8 cellular contexts compared by ENCODE assay signal in genomic region chr11:66081505-66081904, GRCh38. TPM values are rescaled to one million over a fixed set of nuclear protein-coding genes. Genes with fewer than 3 reads are reported as not detected.
DNase-seq lines count a peak whose midpoint lies in the region; ATAC-seq and TF ChIP-seq lines count a peak whose summit lies in the region.

No MANE protein-coding gene starts in this region.

- H3K9me3 ChIP-seq in colonic mucosa (no peaks in the 10 kb centered on the region), MG63 (no peaks in the 10 kb centered on the region)
- no peaks in the 10 kb centered on the region for H3K9me3 ChIP-seq in naive thymus-derived CD4-positive, alpha-beta T cell (ENCODE audit: control insufficient read depth in 2 of 3, low read length in 3 of 3)

- H3K4me1 Mint-ChIP-seq in CD14-positive monocyte = peaks cover 58% of the 10 kb centered on the region
- peaks cover 62 to 98% (median 86%) of the 10 kb centered on the region in 7 donors for H3K4me1 Mint-ChIP-seq in naive thymus-derived CD4-positive, alpha-beta T cell

- peak; percentile 79 for DNase-seq in CD14-positive monocyte (ENCODE audit: low spot score)
- peak; percentile 23 for DNase-seq in NCI-H1048 (lab: John Stamatoyannopoulos, UW)
- DNase-seq in activated CD4-positive, alpha-beta T cell treated with anti-CD3 and anti-CD28 coated beads for 1 hour = peak; percentile 57
- DNase-seq in colonic mucosa = peak; percentile 64
- peak; percentile 38 to 91 (median 86) for DNase-seq in naive thymus-derived CD4-positive, alpha-beta T cell
- no peak for DNase-seq in MG63
- DNase-seq in AG08396 (ENCODE audit: low spot score) = no peak

- H3K27me3 ChIP-seq in colonic mucosa = no peaks in the 10 kb centered on the region
- no peaks in the 10 kb centered on the region for H3K27me3 ChIP-seq in naive thymus-derived CD4-positive, alpha-beta T cell (ENCODE audit: control insufficient read depth in 2 of 2, insufficient read depth in 2 of 2, low read length in 2 of 2)
- no peaks in the 10 kb centered on the region for H3K27me3 ChIP-seq in MG63

- peak overlapping the region; percentile 89 to 99 (median 96) for H3K27ac Mint-ChIP-seq in CD14-positive monocyte
- H3K27ac Mint-ChIP-seq in naive thymus-derived CD4-positive, alpha-beta T cell = peak overlapping the region; percentile 93 to 100 (median 98)

- H3K4me1 ChIP-seq in colonic mucosa = peaks cover 27% of the 10 kb centered on the region
- peaks cover 56 to 77% of the 10 kb centered on the region in 2 donors for H3K4me1 ChIP-seq in naive thymus-derived CD4-positive, alpha-beta T cell (ENCODE audit: control insufficient read depth in 2 of 2, insufficient read depth in 2 of 2, low read length in 2 of 2)

- peak overlapping the region; percentile 75 to 89 for H3K4me3 Mint-ChIP-seq in CD14-positive monocyte
- H3K4me3 Mint-ChIP-seq in naive thymus-derived CD4-positive, alpha-beta T cell = peak overlapping the region; percentile 61 to 95 (median 89)

- H3K4me3 ChIP-seq in colonic mucosa = no peak overlapping the region
- peak overlapping the region; percentile 38 for H3K4me3 ChIP-seq in naive thymus-derived CD4-positive, alpha-beta T cell (ENCODE audit: low read length)
- no peak overlapping the region for H3K4me3 ChIP-seq in MG63

- TF ChIP-seq CTCF in CD14-positive monocyte (IDR thresholded peaks at IDR 0.05) = no peak
- TF ChIP-seq CTCF in colonic mucosa (IDR thresholded peaks at IDR 0.05) = no peak

- peaks cover 0 to 3% (median 1%) of the 10 kb centered on the region in 3 donors for H3K27me3 Mint-ChIP-seq in CD14-positive monocyte (ENCODE audit: low read depth in 3 of 3)
- no peaks in the 10 kb centered on the region for H3K27me3 Mint-ChIP-seq in naive thymus-derived CD4-positive, alpha-beta T cell

- no peaks in the 10 kb centered on the region for H3K36me3 ChIP-seq in colonic mucosa
- H3K36me3 ChIP-seq in naive thymus-derived CD4-positive, alpha-beta T cell (ENCODE audit: control insufficient read depth in 2 of 3, insufficient read depth in 3 of 3, low read length in 3 of 3) = peaks cover 0 to 14% (median 0%) of the 10 kb centered on the region in 3 experiments
- no peaks in the 10 kb centered on the region; the same call in 1 of the 2 replicates for H3K36me3 ChIP-seq in MG63

- peaks cover 18 to 22% of the 10 kb centered on the region in 2 donors for H3K36me3 Mint-ChIP-seq in CD14-positive monocyte
- peaks cover 0 to 26% (median 18%) of the 10 kb centered on the region in 5 donors for H3K36me3 Mint-ChIP-seq in naive thymus-derived CD4-positive, alpha-beta T cell

- CTCF ChIA-PET in naive thymus-derived CD4-positive, alpha-beta T cell (lab: Charles Lee) = interaction anchor here (0.6 to 5.8 kb wide), 13 partner anchors 8 to 357 kb away, joined by 3 to 67 read pairs (median 5); partner anchors contain the start of genes MRPL11, PACS1 and SF3B2

- H3K27ac ChIP-seq in colonic mucosa = peak overlapping the region; percentile 29
- peak overlapping the region; percentile 80 for H3K27ac ChIP-seq in naive thymus-derived CD4-positive, alpha-beta T cell (ENCODE audit: low read depth, low read length)

- peak; percentile 57 for ATAC-seq in GM21367 (IDR thresholded peaks at IDR 0.05; ENCODE audit: unreplicated experiment)
- peak; percentile 98 for ATAC-seq in naive thymus-derived CD4-positive, alpha-beta T cell

- POLR2A ChIA-PET in naive thymus-derived CD4-positive, alpha-beta T cell (lab: Charles Lee) = interaction anchor here (0.6 to 7.9 kb wide), 22 partner anchors 9 to 605 kb away, joined by 3 to 139 read pairs (median 5); partner anchors contain the start of genes CFL1, MALAT1, MUS81 and PACS1

- H3K9me3 Mint-ChIP-seq in CD14-positive monocyte = peaks cover 0 to 1% (median 0%) of the 10 kb centered on the region in 7 donors
- H3K9me3 Mint-ChIP-seq in naive thymus-derived CD4-positive, alpha-beta T cell = no peaks in the 10 kb centered on the region

- intact Hi-C loops in CD14-positive monocyte (cut with micrococcal nuclease) = no loop called here
- intact Hi-C loops in colonic mucosa (cut with DNase I) = no loop called here
- intact Hi-C loops in naive thymus-derived CD4-positive, alpha-beta T cell (cut with micrococcal nuclease) = loop anchor here (1.0 to 2.0 kb wide), 6 partner anchors 9 to 53 kb away; no protein-coding TSS in a partner anchor

- no peak overlapping the region for H3K9ac ChIP-seq in colonic mucosa (ENCODE audit: low read depth in 2 of 2, low read length in 2 of 2)

RNA-seq across cellular contexts. Expression of gene PACS1, which starts 11.4 kb away (rescaled TPM):
- polyA plus RNA-seq in CD14-positive monocyte = 10 to 100 TPM in 1 of 2 donors, 1 to 10 TPM in 1; 8.1 to 12.4 TPM
- total RNA-seq in colonic mucosa = 10 to 100 TPM; 10.1 to 20.9 TPM
- 100 to 1,000 TPM; 100 to 314 (median 252) TPM for total RNA-seq in naive thymus-derived CD4-positive, alpha-beta T cell
- 100 to 1,000 TPM in 1 of 2 donors, 10 to 100 TPM in 1; 48.0 to 116 TPM for polyA plus RNA-seq in naive thymus-derived CD4-positive, alpha-beta T cell
- total RNA-seq in MG63 (2014; rRNA removed; shearing (Covaris generic); ENCODE audit: low replicate concordance) = 2.6 and 11.2 TPM in 2 replicates

RNA-seq across cellular contexts. Expression of gene SF3B2, which starts 29.3 kb away (rescaled TPM):
- 10 to 100 TPM; 32.1 to 52.6 TPM for polyA plus RNA-seq in CD14-positive monocyte
- 100 to 1,000 TPM; 139 to 196 TPM for total RNA-seq in colonic mucosa
- 100 to 1,000 TPM; 163 to 248 (median 206) TPM for total RNA-seq in naive thymus-derived CD4-positive, alpha-beta T cell
- 100 to 1,000 TPM in 1 of 2 donors, 10 to 100 TPM in 1; 81.8 to 140 TPM for polyA plus RNA-seq in naive thymus-derived CD4-positive, alpha-beta T cell
- 134 and 174 TPM in 2 replicates for total RNA-seq in MG63 (2014; rRNA removed; shearing (Covaris generic); ENCODE audit: low replicate concordance)

RNA-seq across cellular contexts. Expression of gene GAL3ST3, which starts 32.5 kb away (rescaled TPM):
- polyA plus RNA-seq in CD14-positive monocyte = not detected
- total RNA-seq in colonic mucosa = not detected
- total RNA-seq in naive thymus-derived CD4-positive, alpha-beta T cell = not detected
- polyA plus RNA-seq in naive thymus-derived CD4-positive, alpha-beta T cell = not detected
- not detected in 2 replicates for total RNA-seq in MG63 (2014; rRNA removed; shearing (Covaris generic); ENCODE audit: low replicate concordance)

RNA-seq across cellular contexts. Expression of gene CATSPER1, which starts 55.2 kb away (rescaled TPM):
- polyA plus RNA-seq in CD14-positive monocyte = 10 to 100 TPM; 22.0 to 24.1 TPM
- total RNA-seq in colonic mucosa = under 1 TPM in 1 of 2 donors, not detected in 1; 0.35 TPM
- 1 to 10 TPM in 2 of 5 experiments, not detected in 3; 1.4 to 4.2 TPM for total RNA-seq in naive thymus-derived CD4-positive, alpha-beta T cell
- not detected for polyA plus RNA-seq in naive thymus-derived CD4-positive, alpha-beta T cell
- total RNA-seq in MG63 (2014; rRNA removed; shearing (Covaris generic); ENCODE audit: low replicate concordance) = 2.4 TPM in 1 of 2 replicates, not detected in the other

Comparison
In these comparisons a context has a peak if more than half of its experiments do, and no peak if none do; other contexts are left out.
1. DNase-seq: peak in CD14-positive monocyte (single experiment), NCI-H1048 (single experiment), activated CD4-positive, alpha-beta T cell treated with anti-CD3 and anti-CD28 coated beads for 1 hour (single experiment), colonic mucosa (single experiment) and naive thymus-derived CD4-positive, alpha-beta T cell (9 of 9); none in MG63 (single experiment) and AG08396 (single experiment).
2. intact Hi-C loops: an anchor here in naive thymus-derived CD4-positive, alpha-beta T cell (1.0 to 2.0 kb wide); none called in CD14-positive monocyte and colonic mucosa.